17 cellular contexts compared by ENCODE assay signal in the genomic region with DNA sequence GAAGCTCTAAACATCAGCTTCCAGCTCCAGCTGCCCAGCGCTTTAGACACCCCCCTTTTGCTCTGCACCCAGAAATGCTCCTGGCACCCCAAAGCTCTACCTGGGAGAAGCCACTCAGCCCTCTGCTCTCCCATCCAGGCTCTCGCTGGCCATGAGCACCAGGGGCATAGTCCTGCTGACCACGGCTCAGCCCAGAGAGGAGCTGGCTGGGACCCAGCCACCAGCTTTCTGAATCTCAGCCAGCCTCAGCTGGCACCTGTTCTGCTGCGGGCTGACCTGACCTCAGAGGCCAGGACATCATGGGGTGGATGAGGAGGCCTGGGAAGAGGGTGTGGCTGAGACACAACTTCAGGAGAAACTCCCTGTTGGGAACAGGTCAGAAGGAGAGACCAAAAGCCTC. TPM values are rescaled to one million over a fixed set of nuclear protein-coding genes. Genes with fewer than 3 reads are reported as not detected.
DNase-seq lines count a peak whose midpoint lies in the region; ATAC-seq, FAIRE-seq and TF ChIP-seq lines count a peak whose summit lies in the region.
"Had no signal": no experiment of that assay in that cellular context is flagged by ENCODE, and none has a peak within 500 bp of the region (broad histone marks: within the 10 kb centered on the region; RNA-seq: fewer than 3 reads in every experiment).

No MANE protein-coding gene starts in this region.

- TF ChIP-seq CTCF in liver (IDR thresholded peaks at IDR 0.05; ENCODE audit: low read depth, low read length, missing input control) (no peak), HepG2 (CRISPR knock-in tag; IDR thresholded peaks at IDR 0.05) (no peak), psoas muscle (IDR thresholded peaks at IDR 0.05) (no peak), D721Med (IDR thresholded peaks at IDR 0.05; ENCODE audit: insufficient read depth, missing control alignments) (no peak)

- H3K4me1 ChIP-seq in liver (ENCODE audit: control insufficient read depth in 4 of 4, insufficient read depth in 4 of 4, low read length in 3 of 4) (peaks cover 0 to 15% (median 9%) of the 10 kb centered on the region in 4 donors), HepG2 (ENCODE audit: insufficient read depth, low read length) (no peaks in the 10 kb centered on the region), psoas muscle (peaks cover 10% of the 10 kb centered on the region)
- H3K4me1 ChIP-seq: SJSA1 had no signal

- no peak for TF ChIP-seq POLR2A in HepG2 (IDR thresholded peaks at IDR 0.05; ENCODE audit: insufficient read depth in 1 of 2, low read depth in 2 of 2, low read length in 2 of 2)

- 37% methylated on average over 4 of the region's 4 CpGs for WGBS in liver
- WGBS in HepG2 (ENCODE audit: low lambda C conversion rate): 25% methylated on average over 4 of the region's 4 CpGs
- WGBS in psoas muscle, 3 donors: 26 to 35% (median 33%) methylated on average over 3 to 4 of the region's 4 CpGs

- H3K9me3 ChIP-seq in liver (ENCODE audit: control insufficient read depth in 4 of 4, low read length in 3 of 4) (no peaks in the 10 kb centered on the region), HepG2 (ENCODE audit: low read length) (no peaks in the 10 kb centered on the region), psoas muscle (no peaks in the 10 kb centered on the region)
- H3K9me3 ChIP-seq: MG63, SJSA1 had no signal

- H4K20me1 ChIP-seq in HepG2 (ENCODE audit: insufficient read depth, low read length): no peaks in the 10 kb centered on the region

- in situ Hi-C loops in HepG2 (cut with HindIII; ENCODE audit: extremely low pct_ligation_motif_present, low pct_unique_long_range_greater_than_20kb): loop anchor here (10.0 kb wide), 3 partner anchors 197 to 1623 kb away; no protein-coding TSS in a partner anchor

- ATAC-seq in HepG2 (no peak), left cardiac atrium (peak; percentile 27 to 37), psoas muscle (peak in 3 of 4 donors; percentile 33 to 64 (median 55))

- TF ChIP-seq RAD21 in liver (IDR thresholded peaks at IDR 0.05): no peak
- TF ChIP-seq RAD21 in HepG2 (CRISPR knock-in tag; IDR thresholded peaks at IDR 0.05): no peak

- FAIRE-seq in HepG2 (lab: Jason Lieb, UNC) (no peak), D721Med (lab: Jason Lieb, UNC) (no peak)

- no peaks in the 10 kb centered on the region for H3K36me3 ChIP-seq in liver (ENCODE audit: control insufficient read depth in 4 of 4, insufficient read depth in 3 of 4, low read depth in 1 of 4, low read length in 3 of 4)
- H3K36me3 ChIP-seq in HepG2 (replicated peaks in 1 of 2; ENCODE audit: control insufficient read depth in 1 of 2, insufficient read depth in 2 of 2, low read length in 2 of 2): no peaks in the 10 kb centered on the region
- no peaks in the 10 kb centered on the region for H3K36me3 ChIP-seq in psoas muscle (ENCODE audit: insufficient read depth in 1 of 2, low read depth in 1 of 2)
- H3K36me3 ChIP-seq: MG63, SJSA1 had no signal

- H3K27me3 ChIP-seq in liver (ENCODE audit: control insufficient read depth in 4 of 4, insufficient read depth in 4 of 4, low read length in 3 of 4): peaks cover 0 to 4% (median 0%) of the 10 kb centered on the region in 4 donors
- H3K27me3 ChIP-seq in HepG2 (ENCODE audit: control insufficient read depth in 1 of 2, insufficient read depth in 2 of 2, low read length in 2 of 2): peaks cover 2 to 4% of the 10 kb centered on the region in 2 experiments; a peak in 2 of 5 replicates
- H3K27me3 ChIP-seq in psoas muscle (ENCODE audit: insufficient read depth in 3 of 3, low read length in 2 of 3): peaks cover 0 to 8% (median 0%) of the 10 kb centered on the region in 3 donors
- H3K27me3 ChIP-seq: SJSA1 had no signal

- no peaks in the 10 kb centered on the region for H3K79me2 ChIP-seq in HepG2 (ENCODE audit: insufficient read depth, low read length)

- H3K27ac ChIP-seq in liver (ENCODE audit: low read depth in 1 of 2, low read length in 2 of 2): no peak overlapping the region
- H3K27ac ChIP-seq in HepG2 (ENCODE audit: extremely low read length, insufficient read depth, low read length): no peak overlapping the region
- no peak overlapping the region for H3K27ac ChIP-seq in psoas muscle
- H3K27ac ChIP-seq: KMS-11, SJSA1 had no signal

- H3K9ac ChIP-seq in liver (ENCODE audit: low read depth in 1 of 2, low read length in 2 of 2): no peak overlapping the region
- no peak overlapping the region for H3K9ac ChIP-seq in HepG2 (ENCODE audit: insufficient read depth, low read depth, low read length)
- H3K9ac ChIP-seq: KMS-11 had no signal

- CTCF ChIA-PET in HepG2 (lab: Yijun Ruan, JAX; ENCODE audit: low intra/inter-chr PET ratio, low total read pairs): no interaction called here

- no peak overlapping the region for H3K4me2 ChIP-seq in HepG2 (ENCODE audit: low read depth, low read length)

- POLR2A ChIA-PET in HepG2 (lab: Yijun Ruan, JAX): no interaction called here

- BruUV-seq in HepG2 (replicated peaks; lab: Mats Ljungman, UMichigan): no TSS peak

- no peak overlapping the region for H2AFZ ChIP-seq in HepG2 (ENCODE audit: low read length)

- intact Hi-C loops in HepG2 (cut with micrococcal nuclease; ENCODE audit: unreplicated experiment): loop anchor here (2.0 kb wide), 1 partner anchor 203 kb away; no protein-coding TSS in a partner anchor
- intact Hi-C loops in left cardiac atrium (cut with DNase I): loop anchor here (5.0 to 10.0 kb wide), 5 partner anchors 573 to 1623 kb away; no protein-coding TSS in a partner anchor
- intact Hi-C loops in psoas muscle (cut with DNase I): loop anchor here (5.0 to 10.0 kb wide), 5 partner anchors 373 to 1626 kb away; no protein-coding TSS in a partner anchor

- H3K4me3 ChIP-seq in liver (ENCODE audit: low read depth in 1 of 3, low read length in 3 of 3) (no peak overlapping the region), HepG2 (replicated peaks in 1 of 3; ENCODE audit: insufficient read depth in 1 of 3, low read depth in 2 of 3, low read length in 3 of 3) (no peak overlapping the region), psoas muscle (no peak overlapping the region)
- H3K4me3 ChIP-seq: MG63, SJSA1 had no signal

- TF ChIP-seq EP300 in HepG2 (IDR thresholded peaks at IDR 0.05; ENCODE audit: low read depth in 2 of 2, low read length in 2 of 2) (no peak), HepG2 (CRISPR knock-in tag; IDR thresholded peaks at IDR 0.05; ENCODE audit: borderline replicate concordance) (no peak)

- DNase-seq in HepG2 (ENCODE audit: low spot score) (no peak), left cardiac atrium (no peak), psoas muscle (no peak), SIG-M5 treated with dmso at 0.1 percent for 504 hours (lab: John Stamatoyannopoulos, UW; ENCODE audit: unreplicated experiment) (no peak), D721Med (ENCODE audit: insufficient read length, low spot score) (no peak), OCI-M1 (lab: John Stamatoyannopoulos, UW) (no peak)
- DNase-seq: COR-L47, DMS53, MG63, NCI-H1092, NCI-H146, NCI-H2081, NCI-H2227 treated with DMSO at 0.1 percent for 48 hours, NCI-H526 had no signal

TF ChIP-seq in liver, 16 proteins besides CTCF, POLR2A, EP300 and RAD21 (continues in another document):
- no peak for TF ChIP-seq GABPA (IDR thresholded peaks at IDR 0.05 in 1 of 2, conservative IDR thresholded peaks at IDR 0.05 in 1 of 2)
- TF ChIP-seq YY1 (IDR thresholded peaks at IDR 0.05): no peak

TF ChIP-seq in HepG2, 621 proteins besides CTCF, POLR2A, EP300 and RAD21 (continues in another document):
- TF ChIP-seq ZNF564 (CRISPR knock-in tag; IDR thresholded peaks at IDR 0.05) (no peak), ZNF446 (CRISPR knock-in tag; IDR thresholded peaks at IDR 0.05) (no peak), HNRNPK (IDR thresholded peaks at IDR 0.05; ENCODE audit: low read depth, low read length, poor library complexity, severe bottlenecking) (no peak), EED (CRISPR knock-in tag; IDR thresholded peaks at IDR 0.05) (no peak), DNMT1 (CRISPR knock-in tag; IDR thresholded peaks at IDR 0.05) (no peak), YEATS4 (CRISPR knock-in tag; IDR thresholded peaks at IDR 0.05; ENCODE audit: borderline replicate concordance) (no peak)
- TF ChIP-seq, protein P1, sequence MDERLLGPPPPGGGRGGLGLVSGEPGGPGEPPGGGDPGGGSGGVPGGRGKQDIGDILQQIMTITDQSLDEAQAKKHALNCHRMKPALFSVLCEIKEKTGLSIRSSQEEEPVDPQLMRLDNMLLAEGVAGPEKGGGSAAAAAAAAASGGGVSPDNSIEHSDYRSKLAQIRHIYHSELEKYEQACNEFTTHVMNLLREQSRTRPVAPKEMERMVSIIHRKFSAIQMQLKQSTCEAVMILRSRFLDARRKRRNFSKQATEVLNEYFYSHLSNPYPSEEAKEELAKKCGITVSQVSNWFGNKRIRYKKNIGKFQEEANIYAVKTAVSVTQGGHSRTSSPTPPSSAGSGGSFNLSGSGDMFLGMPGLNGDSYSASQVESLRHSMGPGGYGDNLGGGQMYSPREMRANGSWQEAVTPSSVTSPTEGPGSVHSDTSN (CRISPR knock-in tag; IDR thresholded peaks at IDR 0.05): no peak

RNA-seq across cellular contexts. Expression of a gene that starts 8.6 kb away (rescaled TPM):
- total RNA-seq in liver (1 to 10 TPM in 1 of 2 donors, under 1 TPM in 1; 0.33 to 2.9 TPM), HepG2 (2016; rRNA removed; fragmentation: Illumina TruSeq; extraction: Trizol) (not detected in 2 replicates), left cardiac atrium (1 to 10 TPM; 3.3 to 6.9 TPM), psoas muscle (1 to 10 TPM in 1 of 4 donors, under 1 TPM in 3; 0.17 to 1.7 (median 0.57) TPM)
- polyA plus RNA-seq in liver (under 1 TPM; 0.21 to 0.31 TPM), HepG2 (2011; rRNA removed) (not detected in 2 replicates), psoas muscle (under 1 TPM; 0.31 to 0.61 (median 0.57) TPM)
- not detected in 2 replicates for total RNA-seq in HepG2 (2016; cell fraction: cytosol; rRNA removed; fragmentation: Illumina TruSeq; extraction: Trizol; ENCODE audit: low read depth)
- total RNA-seq in HepG2 (2016; cell fraction: insoluble cytoplasmic fraction; rRNA removed; fragmentation: Illumina TruSeq; extraction: Trizol): not detected in 2 replicates
- not detected in 2 replicates for total RNA-seq in HepG2 (2016; cell fraction: membrane; rRNA removed; fragmentation: Illumina TruSeq; extraction: Trizol)
- total RNA-seq in HepG2 (2016; cell fraction: nucleus; rRNA removed; fragmentation: Illumina TruSeq; extraction: Trizol): not detected in 2 replicates
- not detected in 2 replicates for polyA plus RNA-seq in HepG2 (2011; cell fraction: cytosol; rRNA removed)
- not detected in 2 replicates for polyA plus RNA-seq in HepG2 (2011; cell fraction: nucleus; rRNA removed)
- polyA plus RNA-seq in HepG2 (2012): not detected in 2 replicates
- polyA plus RNA-seq in HepG2 (2016; cell fraction: cytosol; fragmentation: Illumina TruSeq; extraction: Trizol; ENCODE audit: low read depth): not detected in 2 replicates
- not detected in 2 replicates for polyA plus RNA-seq in HepG2 (2016; cell fraction: insoluble cytoplasmic fraction; fragmentation: Illumina TruSeq; extraction: Trizol; ENCODE audit: low read depth)
- not detected in 2 replicates for polyA plus RNA-seq in HepG2 (2016; cell fraction: membrane; fragmentation: Illumina TruSeq; extraction: Trizol; ENCODE audit: low read depth)
- polyA plus RNA-seq in HepG2 (2016; cell fraction: nucleus; fragmentation: Illumina TruSeq; extraction: Trizol; ENCODE audit: insufficient read depth, low read depth): not detected in 2 replicates
- 0.23 TPM in 1 of 2 replicates, not detected in the other for polyA minus RNA-seq in HepG2 (2011; rRNA and poly(A)+ RNA removed; ENCODE audit: low replicate concordance)
- polyA minus RNA-seq in HepG2 (2011; cell fraction: cytosol; rRNA and poly(A)+ RNA removed): not detected in 2 replicates
- polyA minus RNA-seq in HepG2 (2011; cell fraction: nucleus; rRNA and poly(A)+ RNA removed): not detected in 2 replicates
- total RNA-seq: SJSA1 had no signal
